8 cellular contexts compared by ENCODE assay signal in genomic region chr15:84653910-84654688, GRCh38. TPM values are rescaled to one million over a fixed set of nuclear protein-coding genes. Genes with fewer than 3 reads are reported as not detected.
A peak's percentile ranks its signal among the peaks of the same experiment; 100 is the strongest.
DNase-seq lines count a peak whose midpoint lies in the region; ATAC-seq and TF ChIP-seq lines count a peak whose summit lies in the region.

Gene WDR73 (minus strand): TSS chr15:84654283. CDS start chr15:84654274, 9 bp downstream.

- ATAC-seq in GM21786 (IDR thresholded peaks at IDR 0.05; ENCODE audit: unreplicated experiment): peak; percentile 71
- ATAC-seq in activated T-helper 17 cell treated with anti-CD3 and anti-CD28 coated beads, Interleukin-2, amount 50 U/mL, for 72 hours (replicated peaks): peak; percentile 87
- ATAC-seq in naive thymus-derived CD4-positive, alpha-beta T cell: peak; percentile 86
- peak; percentile 82 to 85 for ATAC-seq in stimulated activated naive B cell treated with anti-CD40 and anti-IgM and Interleukin-4, amounts not matched to agents 10 μg/mL and 1 μg/mL and 100 μg/mL, for 72 hours (replicated peaks)

- H3K4me2 ChIP-seq in Karpas-422 (ENCODE audit: low read depth, low read length, poor library complexity, severe bottlenecking) (peak within 1 kb of the TSS; percentile 88), fibroblast of lung (ENCODE audit: extremely low read depth, insufficient read depth, low read length) (peak within 1 kb of the TSS; percentile 95)

- peaks cover 39% of the 10 kb centered on the region for H3K4me1 ChIP-seq in Karpas-422 (ENCODE audit: low read length)
- peaks cover 11% of the 10 kb centered on the region for H3K4me1 ChIP-seq in fibroblast of lung (ENCODE audit: control insufficient read depth, extremely low read depth, insufficient read depth, low read length)
- H3K4me1 ChIP-seq in naive thymus-derived CD4-positive, alpha-beta T cell (ENCODE audit: control insufficient read depth in 2 of 2, insufficient read depth in 2 of 2, low read length in 2 of 2): peaks cover 26 to 36% of the 10 kb centered on the region in 2 donors

- peaks cover 22% of the 10 kb centered on the region for H3K79me2 ChIP-seq in Karpas-422 (ENCODE audit: low read length)
- H3K79me2 ChIP-seq in fibroblast of lung (ENCODE audit: control insufficient read depth, insufficient read depth, low read length): peaks cover 16% of the 10 kb centered on the region

- H3K9me3 Mint-ChIP-seq in activated T-helper 17 cell treated with anti-CD3 and anti-CD28 coated beads, Interleukin-2, amount 50 U/mL, for 72 hours: no peaks in the 10 kb centered on the region
- no peaks in the 10 kb centered on the region for H3K9me3 Mint-ChIP-seq in naive thymus-derived CD4-positive, alpha-beta T cell
- H3K9me3 Mint-ChIP-seq in stimulated activated naive B cell treated with anti-CD40 and anti-IgM and Interleukin-4, amounts not matched to agents 10 μg/mL and 1 μg/mL and 100 μg/mL, for 72 hours: no peaks in the 10 kb centered on the region

- H3K36me3 Mint-ChIP-seq in activated T-helper 17 cell treated with anti-CD3 and anti-CD28 coated beads, Interleukin-2, amount 50 U/mL, for 72 hours (ENCODE audit: low read depth): peaks cover 41% of the 10 kb centered on the region
- peaks cover 5 to 14% (median 11%) of the 10 kb centered on the region in 5 donors for H3K36me3 Mint-ChIP-seq in naive thymus-derived CD4-positive, alpha-beta T cell
- H3K36me3 Mint-ChIP-seq in stimulated activated naive B cell treated with anti-CD40 and anti-IgM and Interleukin-4, amounts not matched to agents 10 μg/mL and 1 μg/mL and 100 μg/mL, for 72 hours: peaks cover 17 to 20% of the 10 kb centered on the region in 2 donors

- no peak for TF ChIP-seq CTCF in fibroblast of lung (conservative IDR thresholded peaks at IDR 0.05 in 1 of 2, IDR thresholded peaks at IDR 0.05 in 1 of 2; ENCODE audit: low read depth in 1 of 2, low read length in 2 of 2)

- POLR2A ChIA-PET in naive thymus-derived CD4-positive, alpha-beta T cell (lab: Charles Lee): interaction anchor here (0.6 to 7.5 kb wide), 20 partner anchors 12 to 109 kb away, joined by 3 to 70 read pairs (median 7); partner anchors contain the start of genes SEC11A, ZNF592 and ZSCAN2

- H3K4me3 Mint-ChIP-seq in activated T-helper 17 cell treated with anti-CD3 and anti-CD28 coated beads, Interleukin-2, amount 50 U/mL, for 72 hours: peak within 1 kb of the TSS; percentile 93
- peak within 1 kb of the TSS; percentile 83 to 100 (median 98) for H3K4me3 Mint-ChIP-seq in naive thymus-derived CD4-positive, alpha-beta T cell
- peak within 1 kb of the TSS; percentile 99 for H3K4me3 Mint-ChIP-seq in stimulated activated naive B cell treated with anti-CD40 and anti-IgM and Interleukin-4, amounts not matched to agents 10 μg/mL and 1 μg/mL and 100 μg/mL, for 72 hours

- H2AFZ ChIP-seq in Karpas-422 (ENCODE audit: low read length) (peak within 1 kb of the TSS; percentile 42; the same call in 1 of the 2 replicates), fibroblast of lung (ENCODE audit: low read length) (peak within 1 kb of the TSS; percentile 72)

- peak within 1 kb of the TSS; percentile 96 for H3K27ac Mint-ChIP-seq in activated T-helper 17 cell treated with anti-CD3 and anti-CD28 coated beads, Interleukin-2, amount 50 U/mL, for 72 hours
- peak within 1 kb of the TSS; percentile 91 to 99 (median 93) for H3K27ac Mint-ChIP-seq in naive thymus-derived CD4-positive, alpha-beta T cell
- peak within 1 kb of the TSS; percentile 99 for H3K27ac Mint-ChIP-seq in stimulated activated naive B cell treated with anti-CD40 and anti-IgM and Interleukin-4, amounts not matched to agents 10 μg/mL and 1 μg/mL and 100 μg/mL, for 72 hours

- H3K27ac ChIP-seq in Karpas-422 (ENCODE audit: low read length) (peak within 1 kb of the TSS; percentile 62), fibroblast of lung (ENCODE audit: insufficient read depth, low read length) (peak within 1 kb of the TSS; percentile 93)
- peak within 1 kb of the TSS; percentile 90 for H3K27ac ChIP-seq in naive thymus-derived CD4-positive, alpha-beta T cell (ENCODE audit: low read depth, low read length)

- no peaks in the 10 kb centered on the region for H4K20me1 ChIP-seq in Karpas-422 (ENCODE audit: insufficient read depth, low read depth, low read length)
- no peaks in the 10 kb centered on the region for H4K20me1 ChIP-seq in fibroblast of lung (ENCODE audit: control insufficient read depth, extremely low read depth, insufficient read depth, low read length)

- intact Hi-C loops in naive thymus-derived CD4-positive, alpha-beta T cell (cut with micrococcal nuclease): loop anchor here (1.0 kb wide), 13 partner anchors 23 to 327 kb away; partner anchors contain the start of genes SEC11A (in 2 of the 2), PDE8A (in 1 of the 2) and ZNF592 (in 1 of the 2)

- H3K27me3 Mint-ChIP-seq in activated T-helper 17 cell treated with anti-CD3 and anti-CD28 coated beads, Interleukin-2, amount 50 U/mL, for 72 hours: no peaks in the 10 kb centered on the region
- no peaks in the 10 kb centered on the region for H3K27me3 Mint-ChIP-seq in naive thymus-derived CD4-positive, alpha-beta T cell
- H3K27me3 Mint-ChIP-seq in stimulated activated naive B cell treated with anti-CD40 and anti-IgM and Interleukin-4, amounts not matched to agents 10 μg/mL and 1 μg/mL and 100 μg/mL, for 72 hours: no peaks in the 10 kb centered on the region

- H3K9me3 ChIP-seq in Karpas-422 (ENCODE audit: low read length): no peaks in the 10 kb centered on the region
- H3K9me3 ChIP-seq in fibroblast of lung (ENCODE audit: control insufficient read depth, insufficient read depth, low read depth, low read length): no peaks in the 10 kb centered on the region
- no peaks in the 10 kb centered on the region for H3K9me3 ChIP-seq in naive thymus-derived CD4-positive, alpha-beta T cell (ENCODE audit: control insufficient read depth in 2 of 3, low read length in 3 of 3)

- H3K9me2 ChIP-seq in Karpas-422 (replicated peaks; ENCODE audit: insufficient read depth, low read length): no peaks in the 10 kb centered on the region

- peak within 1 kb of the TSS; percentile 88 for H3K9ac ChIP-seq in Karpas-422 (ENCODE audit: low read length)
- peak within 1 kb of the TSS; percentile 83 for H3K9ac ChIP-seq in fibroblast of lung (ENCODE audit: insufficient read depth, low read length)

- DNase-seq in DMS79 (lab: John Stamatoyannopoulos, UW) (peak; percentile 63), Karpas-422 (peak; percentile 98), RPMI8226 (peak; percentile 97), fibroblast of lung (ENCODE audit: low read depth in 2 of 2) (peak; percentile 91 to 94)
- DNase-seq in naive thymus-derived CD4-positive, alpha-beta T cell: peak; percentile 93 to 99 (median 97)
- DNase-seq in stimulated activated naive B cell treated with anti-CD40 and anti-IgM and Interleukin-4, amounts not matched to agents 10 μg/mL and 1 μg/mL and 100 μg/mL, for 72 hours: peak; percentile 95

- H3K27me3 ChIP-seq in Karpas-422 (ENCODE audit: low read length) (no peaks in the 10 kb centered on the region), fibroblast of lung (ENCODE audit: control insufficient read depth, insufficient read depth, low read length) (no peaks in the 10 kb centered on the region)
- H3K27me3 ChIP-seq in naive thymus-derived CD4-positive, alpha-beta T cell (ENCODE audit: control insufficient read depth in 2 of 2, insufficient read depth in 2 of 2, low read length in 2 of 2): no peaks in the 10 kb centered on the region

- CTCF ChIA-PET in naive thymus-derived CD4-positive, alpha-beta T cell (lab: Charles Lee): interaction anchor here (0.7 to 1.9 kb wide), 15 partner anchors 15 to 227 kb away, joined by 3 to 10 read pairs (median 4); no protein-coding TSS in a partner anchor

- H3K4me3 ChIP-seq in Karpas-422 (ENCODE audit: low read length) (peak within 1 kb of the TSS; percentile 84), fibroblast of lung (replicated peaks in 1 of 4; ENCODE audit: control extremely low read depth in 1 of 4, insufficient read depth in 1 of 4, low read depth in 3 of 4, low read length in 4 of 4) (peak within 1 kb of the TSS; percentile 59 to 99 (median 86))
- peak within 1 kb of the TSS; percentile 91 for H3K4me3 ChIP-seq in naive thymus-derived CD4-positive, alpha-beta T cell (ENCODE audit: low read length)

- H3K4me1 Mint-ChIP-seq in activated T-helper 17 cell treated with anti-CD3 and anti-CD28 coated beads, Interleukin-2, amount 50 U/mL, for 72 hours: peaks cover 32% of the 10 kb centered on the region
- peaks cover 16 to 53% (median 46%) of the 10 kb centered on the region in 7 donors for H3K4me1 Mint-ChIP-seq in naive thymus-derived CD4-positive, alpha-beta T cell
- peaks cover 28 to 55% of the 10 kb centered on the region in 2 donors for H3K4me1 Mint-ChIP-seq in stimulated activated naive B cell treated with anti-CD40 and anti-IgM and Interleukin-4, amounts not matched to agents 10 μg/mL and 1 μg/mL and 100 μg/mL, for 72 hours

- H3K36me3 ChIP-seq in Karpas-422 (ENCODE audit: insufficient read depth, low read length) (peaks cover 17% of the 10 kb centered on the region), fibroblast of lung (ENCODE audit: control insufficient read depth, insufficient read depth, low read length) (peaks cover 9% of the 10 kb centered on the region)
- peaks cover 7 to 31% (median 9%) of the 10 kb centered on the region in 3 experiments for H3K36me3 ChIP-seq in naive thymus-derived CD4-positive, alpha-beta T cell (ENCODE audit: control insufficient read depth in 2 of 3, insufficient read depth in 3 of 3, low read length in 3 of 3)

RNA-seq across cellular contexts. Expression of gene WDR73, which starts in this region (rescaled TPM):
- 35.7 and 36.1 TPM in 2 replicates for total RNA-seq in Karpas-422 (2014; rRNA removed; shearing (Covaris generic); ENCODE audit: low replicate concordance)
- total RNA-seq in activated T-helper 17 cell treated with anti-CD3 and anti-CD28 coated beads, Interleukin-2, amount 50 U/mL, for 72 hours: 10 to 100 TPM; 14.8 to 22.5 TPM
- total RNA-seq in fibroblast of lung: 38.3 and 51.1 TPM in 2 replicates
- polyA plus RNA-seq in fibroblast of lung: 15.6 and 16.8 TPM in 2 replicates
- polyA plus RNA-seq in fibroblast of lung (2012): 13.5 and 15.6 TPM in 2 replicates
- polyA minus RNA-seq in fibroblast of lung (ENCODE audit: low replicate concordance): 18.1 and 20.7 TPM in 2 replicates
- total RNA-seq in naive thymus-derived CD4-positive, alpha-beta T cell: 10 to 100 TPM; 26.8 to 47.7 (median 33.1) TPM
- 10 to 100 TPM; 22.0 to 26.1 TPM for polyA plus RNA-seq in naive thymus-derived CD4-positive, alpha-beta T cell

Comparison
In these comparisons a context has a peak if more than half of its experiments do, and no peak if none do; other contexts are left out.
1. Peak in every context shown above with its lines: DNase-seq, ATAC-seq, H3K4me3 ChIP-seq and H3K27ac ChIP-seq.